9 cellular contexts compared by ENCODE assay signal in genomic region chr15:90594297-90594696, GRCh38.
DNase-seq lines count a peak whose midpoint lies in the region; ATAC-seq lines count a peak whose summit lies in the region.
"Had no signal": no experiment of that assay in that cellular context is flagged by ENCODE, and none has a peak within 500 bp of the region (broad histone marks: within the 10 kb centered on the region; RNA-seq: fewer than 3 reads in every experiment).

No MANE protein-coding gene starts in this region.

- H3K4me3 ChIP-seq in GM23248: no peak overlapping the region
- H3K4me3 ChIP-seq: cardiac muscle cell had no signal

- no peaks in the 10 kb centered on the region for H3K9me3 Mint-ChIP-seq in activated naive CD8-positive, alpha-beta T cell treated with anti-CD3 and anti-CD28 coated beads, Interleukin-2, amount 50 U/mL, for 24 hours

- peak overlapping the region; percentile 39 for H3K27ac ChIP-seq in GM23248
- H3K27ac ChIP-seq: cardiac muscle cell had no signal

- H3K79me2 ChIP-seq in GM23248 (ENCODE audit: insufficient read depth): peaks cover 67% of the 10 kb centered on the region

- peaks cover 32% of the 10 kb centered on the region for H3F3A ChIP-seq in GM23248 (ENCODE audit: insufficient read depth)

- peaks cover 31% of the 10 kb centered on the region for H3K4me1 ChIP-seq in GM23248 (ENCODE audit: insufficient read depth)

- peaks cover 80% of the 10 kb centered on the region for H3K4me1 Mint-ChIP-seq in activated naive CD8-positive, alpha-beta T cell treated with anti-CD3 and anti-CD28 coated beads, Interleukin-2, amount 50 U/mL, for 24 hours

- intact Hi-C loops in left colon (cut with DNase I, micrococcal nuclease): loop anchor here in 1 of 2 donors (10.0 kb wide), 1 partner anchor 59 kb away; no protein-coding TSS in a partner anchor

- in situ Hi-C loops in GM23248 (cut with MboI): no loop called here

- peak overlapping the region; percentile 97 for H3K27ac Mint-ChIP-seq in activated naive CD8-positive, alpha-beta T cell treated with anti-CD3 and anti-CD28 coated beads, Interleukin-2, amount 50 U/mL, for 24 hours

- H3K27me3 Mint-ChIP-seq in activated naive CD8-positive, alpha-beta T cell treated with anti-CD3 and anti-CD28 coated beads, Interleukin-2, amount 50 U/mL, for 24 hours: no peaks in the 10 kb centered on the region

- no peaks in the 10 kb centered on the region for H3K9me3 ChIP-seq in GM23248 (ENCODE audit: low read depth)

- no peaks in the 10 kb centered on the region for H3K9me2 ChIP-seq in GM23248 (ENCODE audit: insufficient read depth)

- DNase-seq in Ammon's horn (ENCODE audit: low spot score) (peak; percentile 67), GM23248 (peak; percentile 51), T follicular helper cell (ENCODE audit: low read depth) (peak; percentile 75), left colon (peak; percentile 94 to 95), NCI-H2171 (lab: John Stamatoyannopoulos, UW) (no peak)
- peak; percentile 80 for DNase-seq in activated naive CD8-positive, alpha-beta T cell treated with anti-CD3 and anti-CD28 coated beads, Interleukin-2, amount 50 U/mL, for 24 hours
- DNase-seq in stimulated activated CD8-positive, alpha-beta memory T cell treated with anti-CD3 and anti-CD28 coated beads, Interleukin-12 subunit alpha, Interleukin-12 subunit beta, amount 100 ng/mL, for 4 hours (ENCODE audit: low read depth): peak; percentile 55

- ATAC-seq in activated naive CD8-positive, alpha-beta T cell treated with anti-CD3 and anti-CD28 coated beads, Interleukin-2, amount 50 U/mL, for 24 hours: peak; percentile 80
- ATAC-seq in left colon (peak; percentile 92), HG02970 (IDR thresholded peaks at IDR 0.05; ENCODE audit: low FRiP score, unreplicated experiment) (no peak)

- H3K4me2 ChIP-seq in GM23248 (ENCODE audit: unreplicated experiment): no peak overlapping the region

- H2AFZ ChIP-seq in GM23248: no peak overlapping the region

- peaks cover 14% of the 10 kb centered on the region for H3K36me3 Mint-ChIP-seq in activated naive CD8-positive, alpha-beta T cell treated with anti-CD3 and anti-CD28 coated beads, Interleukin-2, amount 50 U/mL, for 24 hours (ENCODE audit: low read depth)

- no peaks in the 10 kb centered on the region for H4K20me1 ChIP-seq in GM23248 (ENCODE audit: insufficient read depth)

- peak overlapping the region; percentile 79 for H3K4me3 Mint-ChIP-seq in activated naive CD8-positive, alpha-beta T cell treated with anti-CD3 and anti-CD28 coated beads, Interleukin-2, amount 50 U/mL, for 24 hours

- WGBS in GM23248 (ENCODE audit: low coverage in 1 of 2, low lambda C conversion rate in 2 of 2, missing lambda C conversion rate in 2 of 2), 2 experiments: 25 to 36% methylated on average over 9 of the region's 9 CpGs

- H3K36me3 ChIP-seq in GM23248 (ENCODE audit: low read depth): no peaks in the 10 kb centered on the region
- H3K36me3 ChIP-seq: cardiac muscle cell had no signal

- H3K9ac ChIP-seq in GM23248: peak overlapping the region; percentile 17; the same call in 1 of the 2 replicates

- H3K27me3 ChIP-seq in GM23248 (replicated peaks; ENCODE audit: insufficient read depth): no peaks in the 10 kb centered on the region
- H3K27me3 ChIP-seq: cardiac muscle cell had no signal
